Comparison of ENCODE assay signal across 1 cellular context in genomic region chr1:56570924-56571372, GRCh38.
TF ChIP-seq lines count a peak whose summit lies in the region.

No MANE protein-coding gene starts in this region.

TF ChIP-seq in HEK293, 187 proteins besides CTCF, POLR2A, EP300 and RAD21 (continued from another document):
- TF ChIP-seq, protein P1, sequence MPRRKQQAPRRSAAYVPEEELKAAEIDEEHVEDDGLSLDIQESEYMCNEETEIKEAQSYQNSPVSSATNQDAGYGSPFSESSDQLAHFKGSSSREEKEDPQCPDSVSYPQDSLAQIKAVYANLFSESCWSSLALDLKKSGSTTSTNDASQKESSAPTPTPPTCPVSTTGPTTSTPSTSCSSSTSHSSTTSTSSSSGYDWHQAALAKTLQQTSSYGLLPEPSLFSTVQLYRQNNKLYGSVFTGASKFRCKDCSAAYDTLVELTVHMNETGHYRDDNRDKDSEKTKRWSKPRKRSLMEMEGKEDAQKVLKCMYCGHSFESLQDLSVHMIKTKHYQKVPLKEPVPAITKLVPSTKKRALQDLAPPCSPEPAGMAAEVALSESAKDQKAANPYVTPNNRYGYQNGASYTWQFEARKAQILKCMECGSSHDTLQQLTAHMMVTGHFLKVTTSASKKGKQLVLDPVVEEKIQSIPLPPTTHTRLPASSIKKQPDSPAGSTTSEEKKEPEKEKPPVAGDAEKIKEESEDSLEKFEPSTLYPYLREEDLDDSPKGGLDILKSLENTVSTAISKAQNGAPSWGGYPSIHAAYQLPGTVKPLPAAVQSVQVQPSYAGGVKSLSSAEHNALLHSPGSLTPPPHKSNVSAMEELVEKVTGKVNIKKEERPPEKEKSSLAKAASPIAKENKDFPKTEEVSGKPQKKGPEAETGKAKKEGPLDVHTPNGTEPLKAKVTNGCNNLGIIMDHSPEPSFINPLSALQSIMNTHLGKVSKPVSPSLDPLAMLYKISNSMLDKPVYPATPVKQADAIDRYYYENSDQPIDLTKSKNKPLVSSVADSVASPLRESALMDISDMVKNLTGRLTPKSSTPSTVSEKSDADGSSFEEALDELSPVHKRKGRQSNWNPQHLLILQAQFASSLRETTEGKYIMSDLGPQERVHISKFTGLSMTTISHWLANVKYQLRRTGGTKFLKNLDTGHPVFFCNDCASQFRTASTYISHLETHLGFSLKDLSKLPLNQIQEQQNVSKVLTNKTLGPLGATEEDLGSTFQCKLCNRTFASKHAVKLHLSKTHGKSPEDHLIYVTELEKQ (tag by site-specific recombination; IDR thresholded peaks at IDR 0.05; ENCODE audit: borderline replicate concordance), result peak; percentile 73; the same call in 1 of the 2 replicates
- TF ChIP-seq KLF8 (tag by site-specific recombination; IDR thresholded peaks at IDR 0.05) (peak; percentile 67; the same call in 1 of the 2 replicates), ZNF202 (tag by site-specific recombination; IDR thresholded peaks at IDR 0.05; ENCODE audit: borderline replicate concordance) (no peak), MZF1 (tag by site-specific recombination; IDR thresholded peaks at IDR 0.05; ENCODE audit: borderline replicate concordance) (peak; percentile 91; the same call in 1 of the 2 replicates), ZNF433 (tag by site-specific recombination; IDR thresholded peaks at IDR 0.05; ENCODE audit: low read depth) (no peak), ZBTB6 (tag by site-specific recombination; IDR thresholded peaks at IDR 0.05) (peak; percentile 77; the same call in 1 of the 2 replicates), ZNF266 (tag by site-specific recombination; IDR thresholded peaks at IDR 0.05; ENCODE audit: low read depth) (no peak), OSR2 (tag by site-specific recombination; IDR thresholded peaks at IDR 0.05) (peak; percentile 70), YY1 (tag by site-specific recombination; IDR thresholded peaks at IDR 0.05) (no peak), ZNF211 (tag by site-specific recombination; IDR thresholded peaks at IDR 0.05; ENCODE audit: low read depth) (no peak), ZSCAN23 (tag by site-specific recombination; IDR thresholded peaks at IDR 0.05) (0 out of 2 replicates have a peak, but pooled peaks have one; percentile 44), ZNF843 (tag by site-specific recombination; IDR thresholded peaks at IDR 0.05) (peak; percentile 50; the same call in 1 of the 2 replicates)
